24 cellular contexts compared by ENCODE assay signal in genomic region chr4:6902318-6903042, GRCh38. TPM values are rescaled to one million over a fixed set of nuclear protein-coding genes. Genes with fewer than 3 reads are reported as not detected.
DNase-seq lines count a peak whose midpoint lies in the region; ATAC-seq, FAIRE-seq and TF ChIP-seq lines count a peak whose summit lies in the region.
"Had no signal": no experiment of that assay in that cellular context is flagged by ENCODE, and none has a peak within 500 bp of the region (broad histone marks: within the 10 kb centered on the region; RNA-seq: fewer than 3 reads in every experiment).

No MANE protein-coding gene starts in this region.

- peaks cover 65% of the 10 kb centered on the region for H3K4me1 Mint-ChIP-seq in activated T-helper 1 cell treated with anti-CD3 and anti-CD28 coated beads, Interleukin-12 subunit alpha, Interleukin-12 subunit beta, Interleukin-2, Interleukin-4 antibody, amounts not matched to agents 30 ng/mL and 10 ng/mL and 1 ng/mL, durations not matched to agents 14 hours and 24 hours and 36 hours (ENCODE audit: low read depth)

- H3K27me3 ChIP-seq in HepG2 (ENCODE audit: control insufficient read depth in 1 of 2, insufficient read depth in 2 of 2, low read length in 2 of 2) (no peaks in the 10 kb centered on the region), right lobe of liver (no peaks in the 10 kb centered on the region), iPS-15b (ENCODE audit: control insufficient read depth, insufficient read depth, low read length) (peaks cover 4% of the 10 kb centered on the region), transverse colon (peaks cover 3% of the 10 kb centered on the region)
- H3K27me3 ChIP-seq: upper lobe of left lung had no signal

- ATAC-seq in HepG2 (0 out of 3 replicates have a peak, but pooled peaks have one; percentile 2), right lobe of liver (no peak), HG02571 (IDR thresholded peaks at IDR 0.05; ENCODE audit: unreplicated experiment) (no peak)
- ATAC-seq: activated naive CD4-positive, alpha-beta T cell treated with anti-CD3 and anti-CD28 coated beads, Interleukin-2, amount 50 U/mL, for 72 hours; psoas muscle had no signal

- H2AFZ ChIP-seq in HepG2 (ENCODE audit: low read length) = no peak overlapping the region

- TF ChIP-seq RAD21 in HepG2 (CRISPR knock-in tag; IDR thresholded peaks at IDR 0.05) = no peak

- CTCF ChIA-PET in HepG2 (lab: Yijun Ruan, JAX; ENCODE audit: low intra/inter-chr PET ratio, low total read pairs) = no interaction called here

- peaks cover 2% of the 10 kb centered on the region for H3K36me3 Mint-ChIP-seq in activated T-helper 1 cell treated with anti-CD3 and anti-CD28 coated beads, Interleukin-12 subunit alpha, Interleukin-12 subunit beta, Interleukin-2, Interleukin-4 antibody, amounts not matched to agents 30 ng/mL and 10 ng/mL and 1 ng/mL, durations not matched to agents 14 hours and 24 hours and 36 hours (ENCODE audit: low read depth)
- H3K36me3 Mint-ChIP-seq: activated naive CD4-positive, alpha-beta T cell treated with anti-CD3 and anti-CD28 coated beads, Interleukin-2, amount 50 U/mL, for 72 hours; immature natural killer cell had no signal

- peak overlapping the region; percentile 13 for H3K9ac ChIP-seq in HepG2 (ENCODE audit: insufficient read depth, low read depth, low read length)
- peak overlapping the region; percentile 24 for H3K9ac ChIP-seq in iPS-15b (ENCODE audit: low read depth, low read length)

- H3K36me3 ChIP-seq in HepG2 (replicated peaks in 1 of 2; ENCODE audit: control insufficient read depth in 1 of 2, insufficient read depth in 2 of 2, low read length in 2 of 2) (no peaks in the 10 kb centered on the region), right lobe of liver (no peaks in the 10 kb centered on the region), iPS-15b (ENCODE audit: control insufficient read depth, insufficient read depth, low read length) (no peaks in the 10 kb centered on the region), transverse colon (no peaks in the 10 kb centered on the region)
- H3K36me3 ChIP-seq: upper lobe of left lung had no signal

- H3K27me3 Mint-ChIP-seq in activated T-helper 1 cell treated with anti-CD3 and anti-CD28 coated beads, Interleukin-12 subunit alpha, Interleukin-12 subunit beta, Interleukin-2, Interleukin-4 antibody, amounts not matched to agents 30 ng/mL and 10 ng/mL and 1 ng/mL, durations not matched to agents 14 hours and 24 hours and 36 hours (ENCODE audit: insufficient read depth) = no peaks in the 10 kb centered on the region

- intact Hi-C loops in HepG2 (cut with micrococcal nuclease; ENCODE audit: unreplicated experiment) = loop anchor here (10.0 kb wide), 1 partner anchor 142 kb away; the partner anchor contains the start of gene TADA2B
- intact Hi-C loops in right lobe of liver (cut with DNase I) = loop anchor here in 1 of 2 donors (10.0 kb wide), 1 partner anchor 172 kb away; no protein-coding TSS in a partner anchor
- intact Hi-C loops in activated T-helper 1 cell treated with anti-CD3 and anti-CD28 coated beads, Interleukin-12 subunit alpha, Interleukin-12 subunit beta, Interleukin-2, Interleukin-4 antibody, amounts not matched to agents 30 ng/mL and 10 ng/mL and 1 ng/mL, durations not matched to agents 14 hours and 24 hours and 36 hours (cut with micrococcal nuclease) = loop anchor here (10.0 kb wide), 1 partner anchor 718 kb away; no protein-coding TSS in a partner anchor
- intact Hi-C loops in transverse colon (cut with DNase I; ENCODE audit: low total_unique reads) = loop anchor here (10.0 kb wide), 2 partner anchors 82 to 188 kb away; partner anchors contain the start of gene BLOC1S4

- WGBS in HepG2 (ENCODE audit: low lambda C conversion rate) = 72% methylated on average over 17 of the region's 27 CpGs
- WGBS in right lobe of liver (ENCODE audit: insufficient coverage, low coverage, low lambda C conversion rate, missing lambda C conversion rate) = 94% methylated on average over 9 of the region's 27 CpGs
- WGBS in transverse colon (ENCODE audit: low coverage in 1 of 2), 2 donors = 81 to 87% methylated on average over 5 to 27 of the region's 27 CpGs

- TF ChIP-seq CTCF in HepG2 (CRISPR knock-in tag; IDR thresholded peaks at IDR 0.05) (no peak), right lobe of liver (IDR thresholded peaks at IDR 0.05) (no peak), transverse colon (IDR thresholded peaks at IDR 0.05) (no peak)

- BruUV-seq in HepG2 (replicated peaks; lab: Mats Ljungman, UMichigan) = no TSS peak

- no peaks in the 10 kb centered on the region for H3K79me2 ChIP-seq in HepG2 (ENCODE audit: insufficient read depth, low read length)

- H3K9me3 Mint-ChIP-seq in activated T-helper 1 cell treated with anti-CD3 and anti-CD28 coated beads, Interleukin-12 subunit alpha, Interleukin-12 subunit beta, Interleukin-2, Interleukin-4 antibody, amounts not matched to agents 30 ng/mL and 10 ng/mL and 1 ng/mL, durations not matched to agents 14 hours and 24 hours and 36 hours = no peaks in the 10 kb centered on the region
- H3K9me3 Mint-ChIP-seq: activated naive CD4-positive, alpha-beta T cell treated with anti-CD3 and anti-CD28 coated beads, Interleukin-2, amount 50 U/mL, for 72 hours; immature natural killer cell; T-helper 2 cell treated with Interferon-gamma antibody and Interleukin-4, amounts not matched to agents 5 μg/mL and 100 μg/mL, for 36 hours had no signal

- DNase-seq in HepG2 (ENCODE audit: low spot score) (peak; percentile 62), right lobe of liver (no peak), transverse colon (peak; percentile 6)
- DNase-seq in activated T-helper 1 cell treated with anti-CD3 and anti-CD28 coated beads, Interleukin-12 subunit alpha, Interleukin-12 subunit beta, Interleukin-2, Interleukin-4 antibody, amounts not matched to agents 30 ng/mL and 10 ng/mL and 1 ng/mL, durations not matched to agents 14 hours and 24 hours and 36 hours (ENCODE audit: low spot score) = no peak
- DNase-seq in activated naive CD4-positive, alpha-beta T cell treated with anti-CD3 and anti-CD28 coated beads, Interleukin-2, amount 50 U/mL, for 16 hours = no peak
- DNase-seq: anterior cingulate cortex; C1 segment of cervical spinal cord; Calu3; cortex of kidney; HCEC 1CT; hippocampal formation; immature natural killer cell; NCI-H146; occipital lobe; psoas muscle; stimulated activated CD4-positive, alpha-beta T cell treated with anti-CD3 and anti-CD28 coated beads, Interleukin-1b, Interleukin-23, amount 100 ng/mL, for 48 hours had no signal

- no peak for FAIRE-seq in HepG2 (lab: Jason Lieb, UNC)
- FAIRE-seq: frontal cortex, GM18507 had no signal

- peak overlapping the region; percentile 24; the same call in 1 of the 2 replicates for H3K4me2 ChIP-seq in HepG2 (ENCODE audit: low read depth, low read length)

- H3K27ac Mint-ChIP-seq in activated T-helper 1 cell treated with anti-CD3 and anti-CD28 coated beads, Interleukin-12 subunit alpha, Interleukin-12 subunit beta, Interleukin-2, Interleukin-4 antibody, amounts not matched to agents 30 ng/mL and 10 ng/mL and 1 ng/mL, durations not matched to agents 14 hours and 24 hours and 36 hours = peak overlapping the region; percentile 40

- TF ChIP-seq EP300 in HepG2 (IDR thresholded peaks at IDR 0.05; ENCODE audit: low read depth in 2 of 2, low read length in 2 of 2) = peak in 1 of 2 experiments; percentile 48; a peak in 1 of 4 replicates
- TF ChIP-seq EP300 in HepG2 (CRISPR knock-in tag; IDR thresholded peaks at IDR 0.05; ENCODE audit: borderline replicate concordance) = no peak
- TF ChIP-seq EP300 in transverse colon (IDR thresholded peaks at IDR 0.05; ENCODE audit: low read depth) = no peak

- TF ChIP-seq POLR2A in HepG2 (IDR thresholded peaks at IDR 0.05; ENCODE audit: insufficient read depth in 1 of 2, low read depth in 2 of 2, low read length in 2 of 2) = no peak
- no peak for TF ChIP-seq POLR2A in right lobe of liver (IDR thresholded peaks at IDR 0.05)
- no peak for TF ChIP-seq POLR2A in transverse colon (IDR thresholded peaks at IDR 0.05)

- no peak overlapping the region for H3K4me3 ChIP-seq in HepG2 (replicated peaks in 1 of 3; ENCODE audit: insufficient read depth in 1 of 3, low read depth in 2 of 3, low read length in 3 of 3)
- H3K4me3 ChIP-seq in right lobe of liver = no peak overlapping the region
- no peak overlapping the region for H3K4me3 ChIP-seq in iPS-15b (ENCODE audit: low read depth, low read length)
- H3K4me3 ChIP-seq in transverse colon = no peak overlapping the region
- H3K4me3 ChIP-seq: psoas muscle, skin epidermis, upper lobe of left lung had no signal

- POLR2A ChIA-PET in HepG2 (lab: Yijun Ruan, JAX) = interaction anchor here (1.1 to 11.5 kb wide), 4 partner anchors 8 to 153 kb away, joined by 3 to 215 read pairs (median 5); no protein-coding TSS in a partner anchor

- H3K9me3 ChIP-seq in HepG2 (ENCODE audit: low read length) (no peaks in the 10 kb centered on the region), right lobe of liver (no peaks in the 10 kb centered on the region), iPS-15b (ENCODE audit: control insufficient read depth, insufficient read depth, low read length) (no peaks in the 10 kb centered on the region), transverse colon (no peaks in the 10 kb centered on the region)
- H3K9me3 ChIP-seq: psoas muscle, upper lobe of left lung had no signal

- H3K4me1 ChIP-seq in HepG2 (ENCODE audit: insufficient read depth, low read length) (peaks cover 93% of the 10 kb centered on the region), right lobe of liver (peaks cover 0 to 29% (median 6%) of the 10 kb centered on the region in 4 donors), iPS-15b (ENCODE audit: control insufficient read depth, insufficient read depth, low read length) (no peaks in the 10 kb centered on the region), transverse colon (peaks cover 0 to 2% (median under 1%) of the 10 kb centered on the region in 4 donors)
- H3K4me1 ChIP-seq: psoas muscle had no signal

- H3K27ac ChIP-seq in HepG2 (ENCODE audit: extremely low read length, insufficient read depth, low read length) = peak overlapping the region; percentile 78
- no peak overlapping the region for H3K27ac ChIP-seq in right lobe of liver
- no peak overlapping the region for H3K27ac ChIP-seq in transverse colon
- H3K27ac ChIP-seq: psoas muscle, skin epidermis, upper lobe of left lung had no signal

- no peaks in the 10 kb centered on the region for H4K20me1 ChIP-seq in HepG2 (ENCODE audit: insufficient read depth, low read length)

- in situ Hi-C loops in HepG2 (cut with HindIII; ENCODE audit: extremely low pct_ligation_motif_present, low pct_unique_long_range_greater_than_20kb) (loop anchor here (10.0 kb wide), 1 partner anchor 172 kb away; no protein-coding TSS in a partner anchor), transverse colon (cut with MboI; ENCODE audit: low pct_ligation_motif_present in 1 of 4, low pct_unique_long_range_greater_than_20kb in 1 of 4, low sequenced_read_pairs in 3 of 4) (loop anchor here in 3 of 4 donors (10.0 kb wide), 1 partner anchor 172 kb away; no protein-coding TSS in a partner anchor)

- H3K4me3 Mint-ChIP-seq in activated T-helper 1 cell treated with anti-CD3 and anti-CD28 coated beads, Interleukin-12 subunit alpha, Interleukin-12 subunit beta, Interleukin-2, Interleukin-4 antibody, amounts not matched to agents 30 ng/mL and 10 ng/mL and 1 ng/mL, durations not matched to agents 14 hours and 24 hours and 36 hours = no peak overlapping the region
- H3K4me3 Mint-ChIP-seq: immature natural killer cell; T-helper 2 cell treated with Interferon-gamma antibody and Interleukin-4, amounts not matched to agents 5 μg/mL and 100 μg/mL, for 36 hours had no signal

RNA-seq across cellular contexts. Expression of gene TBC1D14, which starts 7.1 kb away (rescaled TPM):
- 46.5 and 53.3 TPM in 2 replicates for total RNA-seq in HepG2 (2016; rRNA removed; fragmentation: Illumina TruSeq; extraction: Trizol)
- total RNA-seq in HepG2 (2016; cell fraction: cytosol; rRNA removed; fragmentation: Illumina TruSeq; extraction: Trizol; ENCODE audit: low read depth) = 65.4 and 73.2 TPM in 2 replicates
- 45.9 and 47.6 TPM in 2 replicates for total RNA-seq in HepG2 (2016; cell fraction: insoluble cytoplasmic fraction; rRNA removed; fragmentation: Illumina TruSeq; extraction: Trizol)
- 39.0 and 41.3 TPM in 2 replicates for total RNA-seq in HepG2 (2016; cell fraction: membrane; rRNA removed; fragmentation: Illumina TruSeq; extraction: Trizol)
- total RNA-seq in HepG2 (2016; cell fraction: nucleus; rRNA removed; fragmentation: Illumina TruSeq; extraction: Trizol) = 38.2 and 42.5 TPM in 2 replicates
- 29.5 and 31.8 TPM in 2 replicates for polyA plus RNA-seq in HepG2 (2011; rRNA removed)
- 29.0 and 31.7 TPM in 2 replicates for polyA plus RNA-seq in HepG2 (2011; cell fraction: cytosol; rRNA removed)
- 29.6 and 30.6 TPM in 2 replicates for polyA plus RNA-seq in HepG2 (2011; cell fraction: nucleus; rRNA removed)
- polyA plus RNA-seq in HepG2 (2012) = 31.1 and 34.7 TPM in 2 replicates
- polyA plus RNA-seq in HepG2 (2016; cell fraction: cytosol; fragmentation: Illumina TruSeq; extraction: Trizol; ENCODE audit: low read depth) = 5.0 TPM in 2 replicates
- polyA plus RNA-seq in HepG2 (2016; cell fraction: insoluble cytoplasmic fraction; fragmentation: Illumina TruSeq; extraction: Trizol; ENCODE audit: low read depth) = 34.0 and 38.1 TPM in 2 replicates
- polyA plus RNA-seq in HepG2 (2016; cell fraction: membrane; fragmentation: Illumina TruSeq; extraction: Trizol; ENCODE audit: low read depth) = 15.8 and 17.3 TPM in 2 replicates
- 42.2 and 45.1 TPM in 2 replicates for polyA plus RNA-seq in HepG2 (2016; cell fraction: nucleus; fragmentation: Illumina TruSeq; extraction: Trizol; ENCODE audit: insufficient read depth, low read depth)
- 34.1 and 63.3 TPM in 2 replicates for polyA minus RNA-seq in HepG2 (2011; rRNA and poly(A)+ RNA removed; ENCODE audit: low replicate concordance)
- polyA minus RNA-seq in HepG2 (2011; cell fraction: cytosol; rRNA and poly(A)+ RNA removed) = 21.7 and 28.5 TPM in 2 replicates
- polyA minus RNA-seq in HepG2 (2011; cell fraction: nucleus; rRNA and poly(A)+ RNA removed) = 25.8 and 31.3 TPM in 2 replicates
- total RNA-seq in right lobe of liver = 10 to 100 TPM; 14.1 to 34.8 (median 30.6) TPM
- total RNA-seq in activated T-helper 1 cell treated with anti-CD3 and anti-CD28 coated beads, Interleukin-12 subunit alpha, Interleukin-12 subunit beta, Interleukin-2, Interleukin-4 antibody, amounts not matched to agents 30 ng/mL and 10 ng/mL and 1 ng/mL, durations not matched to agents 14 hours and 24 hours and 36 hours = 58.1 and 59.7 TPM in 2 replicates
- total RNA-seq in transverse colon = 10 to 100 TPM; 42.6 to 56.9 (median 54.0) TPM

Comparison
In these comparisons a context has a peak if more than half of its experiments do, and no peak if none do; other contexts are left out.
1. DNase-seq: peak in HepG2 (single experiment) and transverse colon (single experiment); none in right lobe of liver (0 of 3), activated T-helper 1 cell treated with anti-CD3 and anti-CD28 coated beads, Interleukin-12 subunit alpha, Interleukin-12 subunit beta, Interleukin-2, Interleukin-4 antibody, amounts not matched to agents 30 ng/mL and 10 ng/mL and 1 ng/mL, durations not matched to agents 14 hours and 24 hours and 36 hours (single experiment) and activated naive CD4-positive, alpha-beta T cell treated with anti-CD3 and anti-CD28 coated beads, Interleukin-2, amount 50 U/mL, for 16 hours (single experiment).